In the genomic region with DNA sequence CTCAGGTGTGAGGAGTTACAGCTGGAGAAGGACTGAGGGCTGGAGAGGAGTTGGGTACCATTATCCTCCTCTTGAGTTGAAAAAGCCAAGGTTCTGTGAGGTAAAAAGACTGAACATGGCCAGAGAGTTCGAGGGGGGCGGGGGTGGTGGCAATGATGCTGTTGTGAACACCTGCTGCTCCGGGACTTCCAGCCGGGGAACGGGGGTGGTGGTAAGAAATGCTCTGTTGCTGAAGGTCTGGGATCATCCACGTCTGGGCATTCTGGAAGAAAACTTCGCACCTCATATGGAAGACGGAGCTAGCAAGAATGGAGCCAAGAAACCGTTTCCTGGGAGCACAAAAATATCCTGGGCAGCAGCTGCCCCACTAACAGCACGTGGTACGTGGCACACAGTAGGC, we compare ENCODE assay signal across 1 cellular context.
TF ChIP-seq lines count a peak whose summit lies in the region.

No MANE protein-coding gene starts in this region.

TF ChIP-seq in IMR-90, 13 proteins besides CTCF, POLR2A, EP300 and RAD21:
- TF ChIP-seq BHLHE40 (IDR thresholded peaks at IDR 0.05; ENCODE audit: low read depth, low read length), result no peak
- no peak for TF ChIP-seq SMC3 (IDR thresholded peaks at IDR 0.05; ENCODE audit: low read depth, low read length)
- TF ChIP-seq, protein P1, sequence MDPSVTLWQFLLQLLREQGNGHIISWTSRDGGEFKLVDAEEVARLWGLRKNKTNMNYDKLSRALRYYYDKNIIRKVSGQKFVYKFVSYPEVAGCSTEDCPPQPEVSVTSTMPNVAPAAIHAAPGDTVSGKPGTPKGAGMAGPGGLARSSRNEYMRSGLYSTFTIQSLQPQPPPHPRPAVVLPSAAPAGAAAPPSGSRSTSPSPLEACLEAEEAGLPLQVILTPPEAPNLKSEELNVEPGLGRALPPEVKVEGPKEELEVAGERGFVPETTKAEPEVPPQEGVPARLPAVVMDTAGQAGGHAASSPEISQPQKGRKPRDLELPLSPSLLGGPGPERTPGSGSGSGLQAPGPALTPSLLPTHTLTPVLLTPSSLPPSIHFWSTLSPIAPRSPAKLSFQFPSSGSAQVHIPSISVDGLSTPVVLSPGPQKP (IDR thresholded peaks at IDR 0.05; ENCODE audit: borderline replicate concordance, low read depth, low read length), result no peak
- TF ChIP-seq FOS (IDR thresholded peaks at IDR 0.05; ENCODE audit: low read depth, low read length), result no peak
- TF ChIP-seq NFE2L2 (IDR thresholded peaks at IDR 0.05; ENCODE audit: low read depth, low read length), result no peak
- no peak for TF ChIP-seq RCOR1 (IDR thresholded peaks at IDR 0.05; ENCODE audit: insufficient replicate concordance, low read length)
- no peak for TF ChIP-seq MAFK (IDR thresholded peaks at IDR 0.05; ENCODE audit: low read depth, low read length)
- TF ChIP-seq MXI1 (IDR thresholded peaks at IDR 0.05; ENCODE audit: borderline replicate concordance, low read depth, low read length), result no peak
- no peak for TF ChIP-seq MAZ (IDR thresholded peaks at IDR 0.05; ENCODE audit: borderline replicate concordance, low read depth, low read length)
- no peak for TF ChIP-seq CHD1 (IDR thresholded peaks at IDR 0.05; ENCODE audit: low read depth, low read length)
- no peak for TF ChIP-seq RFX5 (IDR thresholded peaks at IDR 0.05; ENCODE audit: low read depth, low read length)
- TF ChIP-seq, protein P2, sequence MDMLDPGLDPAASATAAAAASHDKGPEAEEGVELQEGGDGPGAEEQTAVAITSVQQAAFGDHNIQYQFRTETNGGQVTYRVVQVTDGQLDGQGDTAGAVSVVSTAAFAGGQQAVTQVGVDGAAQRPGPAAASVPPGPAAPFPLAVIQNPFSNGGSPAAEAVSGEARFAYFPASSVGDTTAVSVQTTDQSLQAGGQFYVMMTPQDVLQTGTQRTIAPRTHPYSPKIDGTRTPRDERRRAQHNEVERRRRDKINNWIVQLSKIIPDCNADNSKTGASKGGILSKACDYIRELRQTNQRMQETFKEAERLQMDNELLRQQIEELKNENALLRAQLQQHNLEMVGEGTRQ (IDR thresholded peaks at IDR 0.05; ENCODE audit: low read depth, low read length), result no peak
- TF ChIP-seq CEBPB (IDR thresholded peaks at IDR 0.05; ENCODE audit: low read depth, low read length), result no peak
TF ChIP-seq in IMR-90: peak in this region for 0.
